Comparison of ENCODE assay signal across 26 cellular contexts in genomic region chr4:138473339-138473738, GRCh38.
"Had no signal": no experiment of that assay in that cellular context is flagged by ENCODE, and none has a peak within 500 bp of the region (broad histone marks: within the 10 kb centered on the region; RNA-seq: fewer than 3 reads in every experiment).

No MANE protein-coding gene starts in this region.

- H3K9me3 ChIP-seq: stomach, suprapubic skin, testis, thoracic aorta, thyroid gland, tibial artery, transverse colon, upper lobe of left lung, upper lobe of right lung, uterus, vagina had no signal

- H3K36me3 ChIP-seq: stomach, suprapubic skin, thoracic aorta, thyroid gland, tibial artery, tibial nerve, transverse colon, upper lobe of left lung, upper lobe of right lung, uterus, vagina had no signal

- DNase-seq: stimulated activated CD4-positive, alpha-beta T cell treated with anti-CD3 and anti-CD28 coated beads, Interleukin-2, amount 100 ng/mL, for 48 hours; stimulated activated CD4-positive, alpha-beta T cell treated with anti-CD3 and anti-CD28 coated beads, Interleukin-4, amount 100 ng/mL, for 1 hour; stimulated activated CD4-positive, alpha-beta T cell treated with anti-CD3 and anti-CD28 coated beads, Interleukin-4, amount 100 ng/mL, for 24 hours; stimulated activated CD4-positive, alpha-beta T cell treated with anti-CD3 and anti-CD28 coated beads, Interleukin-4, amount 100 ng/mL, for 4 hours; stimulated activated CD8-positive, alpha-beta memory T cell treated with anti-CD3 and anti-CD28 coated beads, Interleukin-4, amount 100 ng/mL, for 48 hours; stimulated activated naive B cell treated with anti-CD40 and anti-IgM and Interleukin-4, amounts not matched to agents 10 μg/mL and 1 μg/mL and 100 μg/mL, for 72 hours; stimulated activated naive CD4-positive, alpha-beta T cell; stimulated activated naive CD4-positive, alpha-beta T cell treated with Interleukin-2 at 50 U/mL for 16 hours; stimulated activated naive CD8-positive, alpha-beta T cell treated with anti-CD3 and anti-CD28 coated beads, Interleukin-15, amount 100 ng/mL, for 72 hours; stimulated activated naive CD8-positive, alpha-beta T cell treated with anti-CD3 and anti-CD28 coated beads, Interleukin-15, Interleukin-2, amounts not matched to agents 100 U/mL and 50 U/mL, for 24 hours; stomach; substantia nigra; testis; thyroid gland; tibial artery; transverse colon; trophoblast cell; upper lobe of left lung; upper lobe of right lung; uterus had no signal

- H3K4me1 ChIP-seq: stomach, suprapubic skin, thyroid gland, tibial artery, tibial nerve, transverse colon, upper lobe of left lung, upper lobe of right lung, uterus, vagina had no signal

- ATAC-seq: stimulated activated effector memory CD8-positive, alpha-beta T cell treated with anti-CD3 and anti-CD28 coated beads, Interleukin-12 subunit alpha, Interleukin-12 subunit beta, amount 100 ng/mL, for 72 hours; stimulated activated memory B cell treated with anti-CD40 and anti-IgM and Interleukin-4, amounts not matched to agents 10 μg/mL and 1 μg/mL and 100 μg/mL, for 72 hours; stimulated activated naive B cell treated with anti-CD40 and anti-IgM and Interleukin-4, amounts not matched to agents 10 μg/mL and 1 μg/mL and 100 μg/mL, for 72 hours; stimulated activated naive CD8-positive, alpha-beta T cell treated with anti-CD3 and anti-CD28 coated beads, Interleukin-15, amount 100 ng/mL, for 72 hours; stimulated activated naive CD8-positive, alpha-beta T cell treated with anti-CD3 and anti-CD28 coated beads, Interleukin-15, Interleukin-2, amounts not matched to agents 100 U/mL and 50 U/mL, for 24 hours; upper lobe of right lung had no signal

- H3K4me3 ChIP-seq: stomach, suprapubic skin, testis, thoracic aorta, thyroid gland, tibial artery, tibial nerve, transverse colon, upper lobe of left lung, upper lobe of right lung, uterus, vagina had no signal

- H3K27me3 ChIP-seq: stomach, suprapubic skin, testis, thyroid gland, tibial artery, tibial nerve, transverse colon, upper lobe of left lung, upper lobe of right lung, uterus, vagina had no signal

- H3K27ac ChIP-seq: stomach, suprapubic skin, testis, thoracic aorta, thyroid gland, tibial artery, tibial nerve, transverse colon, upper lobe of left lung, upper lobe of right lung, uterus, vagina had no signal
